11 cellular contexts compared by ENCODE assay signal in the genomic region with DNA sequence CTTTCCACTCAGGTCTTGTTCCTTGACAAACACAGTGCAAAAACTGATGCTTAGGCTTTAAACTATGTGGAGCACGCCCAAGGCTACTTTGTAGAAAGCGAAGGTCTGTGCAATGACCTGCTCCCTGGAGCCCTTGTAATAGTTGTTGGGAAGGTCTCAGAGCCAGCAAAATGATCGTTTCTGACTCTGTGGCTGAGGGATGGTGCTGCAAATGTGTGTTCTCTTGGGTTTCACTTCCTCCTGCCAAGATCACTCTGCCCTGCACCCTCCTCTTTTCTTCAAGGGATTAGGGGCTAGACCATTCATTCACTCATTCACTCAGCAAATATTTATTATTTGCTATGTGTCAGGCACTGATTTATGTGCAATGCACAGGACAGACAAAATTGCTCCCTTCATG.
DNase-seq lines count a peak whose midpoint lies in the region; ATAC-seq, FAIRE-seq and TF ChIP-seq lines count a peak whose summit lies in the region.
"Had no signal": no experiment of that assay in that cellular context is flagged by ENCODE, and none has a peak within 500 bp of the region (broad histone marks: within the 10 kb centered on the region; RNA-seq: fewer than 3 reads in every experiment).

No MANE protein-coding gene starts in this region.

- no peaks in the 10 kb centered on the region for H3K4me1 Mint-ChIP-seq in activated naive CD8-positive, alpha-beta T cell treated with anti-CD3 and anti-CD28 coated beads for 36 hours
- H3K4me1 Mint-ChIP-seq in Calu3 (ENCODE audit: low read depth, unreplicated experiment): no peaks in the 10 kb centered on the region

- no peak overlapping the region for H3K4me3 Mint-ChIP-seq in activated naive CD8-positive, alpha-beta T cell treated with anti-CD3 and anti-CD28 coated beads for 36 hours
- no peak overlapping the region for H3K4me3 Mint-ChIP-seq in Calu3 (ENCODE audit: low read depth, unreplicated experiment)

- peak; percentile 91 for ATAC-seq in HG02870 (IDR thresholded peaks at IDR 0.05; ENCODE audit: unreplicated experiment)

- CTCF ChIA-PET in Calu3 (lab: Charles Lee): interaction anchor here (0.5 kb wide), 1 partner anchor 144 kb away, joined by 5 read pairs; no protein-coding TSS in a partner anchor

- H3K27me3 Mint-ChIP-seq in activated naive CD8-positive, alpha-beta T cell treated with anti-CD3 and anti-CD28 coated beads for 36 hours: no peaks in the 10 kb centered on the region
- H3K27me3 Mint-ChIP-seq in Calu3 (ENCODE audit: unreplicated experiment): no peaks in the 10 kb centered on the region

- intact Hi-C loops in Calu3 (cut with micrococcal nuclease; ENCODE audit: unreplicated experiment): no loop called here

- FAIRE-seq in GM19239 (lab: Jason Lieb, UNC): peak; percentile 90

- TF ChIP-seq CTCF in Calu3 (IDR thresholded peaks at IDR 0.05; ENCODE audit: unreplicated experiment): no peak

- H3K27ac Mint-ChIP-seq in activated naive CD8-positive, alpha-beta T cell treated with anti-CD3 and anti-CD28 coated beads for 36 hours: no peak overlapping the region
- H3K27ac Mint-ChIP-seq in Calu3 (ENCODE audit: unreplicated experiment): no peak overlapping the region

- DNase-seq in GM19239 (ENCODE audit: insufficient read length, low spot score) (no peak), NOMO-1 treated with DMSO at 0.1 percent for 48 hours (lab: John Stamatoyannopoulos, UW; ENCODE audit: unreplicated experiment) (peak; percentile 93), pons (ENCODE audit: low spot score) (peak; percentile 39), activated T-cell treated with anti-CD3 and anti-CD28 coated beads for 4 hours (no peak), Calu3 (no peak), ACHN (no peak)
- no peak for DNase-seq in activated naive CD8-positive, alpha-beta T cell treated with anti-CD3 and anti-CD28 coated beads for 36 hours
- DNase-seq: activated CD4-positive, alpha-beta T cell treated with anti-CD3 and anti-CD28 coated beads for 48 hours; amniotic stem cell; DND-41 had no signal

- H3K36me3 Mint-ChIP-seq in activated naive CD8-positive, alpha-beta T cell treated with anti-CD3 and anti-CD28 coated beads for 36 hours: no peaks in the 10 kb centered on the region
- no peaks in the 10 kb centered on the region for H3K36me3 Mint-ChIP-seq in Calu3 (ENCODE audit: insufficient read depth, unreplicated experiment)

- no TSS peak for BruUV-seq in Calu3 (replicated peaks; lab: Mats Ljungman, UMichigan)

- no peaks in the 10 kb centered on the region for H3K9me3 Mint-ChIP-seq in activated naive CD8-positive, alpha-beta T cell treated with anti-CD3 and anti-CD28 coated beads for 36 hours
- peaks cover under 1% of the 10 kb centered on the region for H3K9me3 Mint-ChIP-seq in Calu3 (ENCODE audit: low read depth, unreplicated experiment)

- in situ Hi-C loops in ACHN (cut with HindIII; ENCODE audit: low pct_ligation_motif_present, low pct_unique_long_range_greater_than_20kb, low sequenced_read_pairs): no loop called here

Comparison
In these comparisons a context has a peak if more than half of its experiments do, and no peak if none do; other contexts are left out.
1. DNase-seq: peak in NOMO-1 treated with DMSO at 0.1 percent for 48 hours (single experiment) and pons (single experiment); none in GM19239 (single experiment), activated T-cell treated with anti-CD3 and anti-CD28 coated beads for 4 hours (single experiment), activated naive CD8-positive, alpha-beta T cell treated with anti-CD3 and anti-CD28 coated beads for 36 hours (single experiment), Calu3 (single experiment) and ACHN (single experiment).